ENCODE assay signal across 6 cellular contexts in the genomic region with DNA sequence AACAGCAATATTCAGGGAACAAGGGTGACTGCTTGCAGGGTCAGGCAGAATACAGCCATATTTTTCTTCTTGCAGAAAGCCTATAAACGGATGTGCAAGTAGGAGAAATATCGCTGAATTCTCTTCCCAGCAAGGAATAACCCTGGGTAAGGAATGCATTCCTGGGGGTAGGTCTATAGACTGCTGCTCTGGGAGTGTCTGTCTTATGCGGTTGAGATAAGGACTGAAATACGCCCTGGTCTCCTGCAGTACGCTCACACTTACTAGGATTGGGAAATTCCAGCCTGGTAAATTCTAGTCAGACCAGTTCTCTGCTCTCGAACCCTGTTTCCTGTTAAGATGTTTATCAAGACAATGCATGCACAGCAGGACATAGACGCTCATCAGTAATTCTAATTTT.
DNase-seq lines count a peak whose midpoint lies in the region; TF ChIP-seq lines count a peak whose summit lies in the region.
"Not testable (repeated sequence)": the region's sequence is repeated elsewhere in the genome, so short reads cannot be mapped to it uniquely, and the experiment has no call there.

No MANE protein-coding gene starts in this region.

- BruUV-seq in Calu3 (replicated peaks; lab: Mats Ljungman, UMichigan), result not testable (repeated sequence)

- H3K9me3 Mint-ChIP-seq in Calu3 (ENCODE audit: low read depth, unreplicated experiment), result not testable (repeated sequence)
- peaks cover 38% of the 10 kb centered on the region for H3K9me3 Mint-ChIP-seq in endodermal cell

- H3K27me3 Mint-ChIP-seq in Calu3 (ENCODE audit: unreplicated experiment); endodermal cell (ENCODE audit: insufficient read depth): not testable (repeated sequence)

- not testable (repeated sequence) for H3K27me3 ChIP-seq in WERI-Rb-1 (ENCODE audit: insufficient read depth, low read depth, severe bottlenecking); endodermal cell (ENCODE audit: control insufficient read depth, insufficient read depth, low read length, poor library complexity, severe bottlenecking); iPS DF 6.9 (ENCODE audit: control insufficient read depth, insufficient read depth, low read length)

- H3K9me3 ChIP-seq in HEK293 (ENCODE audit: control insufficient read depth, insufficient read depth, low read depth, low read length); WERI-Rb-1 (ENCODE audit: severe bottlenecking); iPS DF 6.9 (ENCODE audit: control insufficient read depth, insufficient read depth, low read length): not testable (repeated sequence)
- H3K9me3 ChIP-seq in endodermal cell (ENCODE audit: control insufficient read depth, low read length), result peaks cover 22% of the 10 kb centered on the region

- TF ChIP-seq CTCF in Calu3 (IDR thresholded peaks at IDR 0.05; ENCODE audit: unreplicated experiment); HEK293 (tag by site-specific recombination; IDR thresholded peaks at IDR 0.05); WERI-Rb-1 (IDR thresholded peaks at IDR 0.05; ENCODE audit: low read depth, low read length); endodermal cell (conservative IDR thresholded peaks at IDR 0.05): not testable (repeated sequence)

- not testable (repeated sequence) for H3K36me3 ChIP-seq in HEK293 (ENCODE audit: control insufficient read depth in 2 of 2, insufficient read depth in 1 of 2, low read length in 2 of 2); endodermal cell (ENCODE audit: control insufficient read depth, insufficient read depth, low read length); iPS DF 6.9 (ENCODE audit: control insufficient read depth, insufficient read depth, low read length)
- H3K36me3 ChIP-seq in WERI-Rb-1, result peaks cover 11% of the 10 kb centered on the region

- not testable (repeated sequence) for H3K27ac Mint-ChIP-seq in Calu3 (ENCODE audit: unreplicated experiment); endodermal cell

- POLR2A ChIA-PET in HEK293 (lab: Yijun Ruan, JAX), result not testable (repeated sequence)

- not testable (repeated sequence) for H3K4me3 ChIP-seq in HEK293 (ENCODE audit: low read depth, low read length); WERI-Rb-1 (ENCODE audit: low read depth, low read length); endodermal cell (ENCODE audit: low read length); iPS DF 6.9 (ENCODE audit: low read length)

- WGBS in endodermal cell (ENCODE audit: insufficient coverage in 1 of 2, insufficient read length in 1 of 2), 2 experiments, result 85 to 94% methylated on average over 6 to 7 of the region's 7 CpGs
- no CpG with 5 or more reads among the region's 7 CpGs for WGBS in iPS DF 6.9 (ENCODE audit: insufficient coverage, insufficient read length)

- DNase-seq in Calu3 (peak; percentile 5), WERI-Rb-1 (peak; percentile 5), amniotic epithelial cell (ENCODE audit: low read depth) (peak; percentile 10), endodermal cell (peak; percentile 48), iPS DF 6.9 (ENCODE audit: low read depth, low spot score) (peak; percentile 1)

- H3K27ac ChIP-seq in HEK293 (ENCODE audit: extremely low read depth, low read depth, low read length); WERI-Rb-1; endodermal cell (ENCODE audit: low read depth, low read length); iPS DF 6.9 (ENCODE audit: low read length): not testable (repeated sequence)

- not testable (repeated sequence) for H3K4me3 Mint-ChIP-seq in Calu3 (ENCODE audit: low read depth, unreplicated experiment); endodermal cell

- H3K36me3 Mint-ChIP-seq in Calu3 (ENCODE audit: insufficient read depth, unreplicated experiment); endodermal cell (ENCODE audit: low read depth): not testable (repeated sequence)

- H3K4me1 Mint-ChIP-seq in Calu3 (ENCODE audit: low read depth, unreplicated experiment), result peaks cover 10% of the 10 kb centered on the region
- H3K4me1 Mint-ChIP-seq in endodermal cell, result not testable (repeated sequence)

- intact Hi-C loops in Calu3 (cut with micrococcal nuclease; ENCODE audit: unreplicated experiment), result not testable (repeated sequence)

- not testable (repeated sequence) for H3K4me1 ChIP-seq in HEK293 (ENCODE audit: control insufficient read depth, insufficient read depth, low read length); endodermal cell (ENCODE audit: control insufficient read depth, insufficient read depth, low read length); iPS DF 6.9 (ENCODE audit: control insufficient read depth, insufficient read depth, low read length)

- H3K9ac ChIP-seq in endodermal cell (ENCODE audit: extremely low read depth, low read length, poor library complexity, severe bottlenecking), result not testable (repeated sequence)

- CTCF ChIA-PET in Calu3 (lab: Charles Lee); HEK293 (lab: Yijun Ruan, JAX): not testable (repeated sequence)

TF ChIP-seq in HEK293, 187 proteins besides CTCF, POLR2A, EP300 and RAD21:
- TF ChIP-seq SETDB1 (IDR thresholded peaks at IDR 0.05; ENCODE audit: insufficient read length, low read length), result peak; percentile 79
- TF ChIP-seq ZNF140 (tag by site-specific recombination; IDR thresholded peaks at IDR 0.05), result 0 out of 2 replicates have a peak, but pooled peaks have one; percentile 6
- TF ChIP-seq TRIM28 (IDR thresholded peaks at IDR 0.05; ENCODE audit: borderline replicate concordance, low read length), result peak; percentile 66; the same call in 1 of the 2 replicates
